In genomic region chr21:34144224-34144623, GRCh38 we compare ENCODE assay signal across 22 cellular contexts.
"Had no signal": no experiment of that assay in that cellular context is flagged by ENCODE, and none has a peak within 500 bp of the region (broad histone marks: within the 10 kb centered on the region; RNA-seq: fewer than 3 reads in every experiment).

No MANE protein-coding gene starts in this region.

- H3K4me2 ChIP-seq: KMS-11 had no signal

- H3K27me3 ChIP-seq: SJCRH30 had no signal

- H3K27ac ChIP-seq: HL-60, KMS-11, SJCRH30 had no signal

- H3K9me3 Mint-ChIP-seq: IgD-negative memory B cell had no signal

- ATAC-seq: K562, SK-N-SH treated with all-trans-retinoic acid at 6 μM for 48 hours had no signal

- H3K27me3 Mint-ChIP-seq: IgD-negative memory B cell had no signal

- DNase-seq: Kasumi-1, MM.1S, NCI-H1092 treated with DMSO at 0.1 percent for 48 hours, NCI-H1436, NCI-H187, NCI-H2029, NCI-H2081 treated with DMSO at 0.1 percent for 48 hours, NCI-H2171, NCI-H226, NCI-H446, NCI-H510A, NCI-H524 treated with DMSO at 0.1 percent for 48 hours, NCI-H69, NCI-H774, RPMI8226, SHP77 treated with DMSO at 0.1 percent for 48 hours, SJCRH30 had no signal

- H3K4me3 ChIP-seq: K562, SJCRH30 had no signal

- H3K9ac ChIP-seq: KMS-11 had no signal
